ENCODE assay signal across 17 cellular contexts in the genomic region with DNA sequence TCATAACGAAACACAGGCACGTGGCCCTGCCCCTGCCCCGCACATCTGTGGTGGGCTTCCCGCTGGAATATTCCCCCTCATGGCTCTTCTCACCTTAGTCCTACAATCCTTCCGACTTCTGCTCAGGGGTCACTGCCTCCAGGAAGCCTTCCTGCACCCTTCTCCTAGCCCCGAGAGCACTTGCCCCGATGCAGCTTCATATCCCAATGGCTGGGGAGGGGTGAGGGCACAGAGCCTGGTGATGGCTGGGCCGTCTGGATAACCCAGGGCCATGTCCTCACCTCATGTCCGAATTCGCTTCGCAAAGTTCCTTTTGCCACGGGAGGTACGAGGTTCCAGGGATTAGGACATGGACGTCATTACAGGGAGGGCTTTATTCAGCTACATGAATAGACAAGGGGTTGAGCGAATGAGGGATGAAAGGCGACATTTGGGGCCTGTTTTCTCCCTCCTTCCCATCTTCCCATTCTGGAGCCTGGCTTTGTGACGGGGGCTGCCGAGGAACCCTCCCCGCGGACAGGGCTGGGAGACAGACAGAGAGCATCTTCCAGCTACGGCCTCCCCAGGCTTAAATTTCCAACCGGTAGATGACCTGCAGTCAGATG. TPM values are rescaled to one million over a fixed set of nuclear protein-coding genes. Genes with fewer than 3 reads are reported as not detected.
DNase-seq lines count a peak whose midpoint lies in the region; ATAC-seq and TF ChIP-seq lines count a peak whose summit lies in the region.
"Had no signal": no experiment of that assay in that cellular context is flagged by ENCODE, and none has a peak within 500 bp of the region (broad histone marks: within the 10 kb centered on the region; RNA-seq: fewer than 3 reads in every experiment).

No MANE protein-coding gene starts in this region.

- no peak overlapping the region for H3K27ac Mint-ChIP-seq in osteocyte (ENCODE audit: unreplicated experiment)
- no peak overlapping the region for H3K27ac Mint-ChIP-seq in GM23338
- H3K27ac Mint-ChIP-seq: CD4-positive, alpha-beta memory T cell; HFFc6 had no signal

- no peaks in the 10 kb centered on the region for H3K36me3 Mint-ChIP-seq in osteocyte (ENCODE audit: unreplicated experiment)
- peaks cover 4% of the 10 kb centered on the region; the same call in 1 of the 3 replicates for H3K36me3 Mint-ChIP-seq in GM23338 (ENCODE audit: low read depth)
- H3K36me3 Mint-ChIP-seq: CD4-positive, alpha-beta memory T cell had no signal

- no peak overlapping the region for H2AFZ ChIP-seq in GM23338

- H3K4me1 ChIP-seq in GM23338 (ENCODE audit: insufficient read depth), result no peaks in the 10 kb centered on the region

- no peaks in the 10 kb centered on the region for H3F3A ChIP-seq in GM23338 (replicated peaks; ENCODE audit: low read depth)

- H3K4me3 Mint-ChIP-seq in osteocyte (ENCODE audit: unreplicated experiment) (no peak overlapping the region), GM23338 (no peak overlapping the region)
- H3K4me3 Mint-ChIP-seq: CD4-positive, alpha-beta memory T cell; HFFc6 had no signal

- H3K27me3 Mint-ChIP-seq in osteocyte (ENCODE audit: unreplicated experiment) (no peaks in the 10 kb centered on the region), GM23338 (ENCODE audit: insufficient read depth, low read depth, poor library complexity) (peaks cover 11% of the 10 kb centered on the region)
- H3K27me3 Mint-ChIP-seq: CD4-positive, alpha-beta memory T cell had no signal

- H3K4me3 ChIP-seq in coronary artery (no peak overlapping the region), GM23338 (no peak overlapping the region)

- ATAC-seq in GM23338, result no peak

- no peaks in the 10 kb centered on the region for H3K36me3 ChIP-seq in GM23338 (ENCODE audit: insufficient read depth)

- DNase-seq in activated effector memory CD4-positive, alpha-beta T cell treated with anti-CD3 and anti-CD28 coated beads, Interleukin-2, amount 50 U/mL, for 16 hours, result peak; percentile 28
- DNase-seq in activated effector memory CD4-positive, alpha-beta T cell treated with Interleukin-2 at 50 U/mL for 16 hours, result no peak
- peak; percentile 13 for DNase-seq in D341Med (ENCODE audit: low spot score)
- peak; percentile 40 for DNase-seq in coronary artery (ENCODE audit: low spot score)
- peak; percentile 83 for DNase-seq in osteocyte (ENCODE audit: extremely low spot score, unreplicated experiment)
- no peak for DNase-seq in NCI-H1436 (lab: John Stamatoyannopoulos, UW)
- no peak for DNase-seq in amygdala (lab: John Stamatoyannopoulos, UW)
- no peak for DNase-seq in GM23338 (ENCODE audit: low spot score)
- DNase-seq: AML-193; CD4-positive, alpha-beta memory T cell; DMS79 treated with DMSO at 0.1 percent for 48 hours; HFFc6; KBM-7; NCI-H146; NCI-H2081 treated with DMSO at 0.1 percent for 48 hours; NCI-H524 had no signal

- H3K4me1 Mint-ChIP-seq in osteocyte (ENCODE audit: unreplicated experiment) (peaks cover 2% of the 10 kb centered on the region), GM23338 (no peaks in the 10 kb centered on the region; the same call in 2 of the 3 replicates)
- H3K4me1 Mint-ChIP-seq: CD4-positive, alpha-beta memory T cell had no signal

- no peaks in the 10 kb centered on the region for H4K20me1 ChIP-seq in GM23338 (replicated peaks; ENCODE audit: insufficient read depth)

- no peaks in the 10 kb centered on the region for H3K9me2 ChIP-seq in GM23338 (ENCODE audit: insufficient read depth)

- H3K9me3 Mint-ChIP-seq in osteocyte (ENCODE audit: unreplicated experiment), result peaks cover under 1% of the 10 kb centered on the region
- H3K9me3 Mint-ChIP-seq in GM23338, result peaks cover 18% of the 10 kb centered on the region

- H3K27ac ChIP-seq in coronary artery (no peak overlapping the region), GM23338 (ENCODE audit: low read depth) (no peak overlapping the region)

- H3K27me3 ChIP-seq in GM23338 (ENCODE audit: insufficient read depth), result no peaks in the 10 kb centered on the region

- TF ChIP-seq CTCF in coronary artery (IDR thresholded peaks at IDR 0.05), result no peak
- TF ChIP-seq CTCF in osteocyte (IDR thresholded peaks at IDR 0.05), result no peak
- no peak for TF ChIP-seq CTCF in GM23338 (conservative IDR thresholded peaks at IDR 0.05; ENCODE audit: low read depth in 2 of 2)

- no peak overlapping the region for H3K4me2 ChIP-seq in GM23338

- no peaks in the 10 kb centered on the region for H3K79me2 ChIP-seq in GM23338 (replicated peaks; ENCODE audit: insufficient read depth)

TF ChIP-seq in GM23338, 12 proteins besides CTCF, POLR2A, EP300 and RAD21 (continues in another document):
- TF ChIP-seq EZH2phosphoT487 (IDR thresholded peaks at IDR 0.05; ENCODE audit: unreplicated experiment), result no peak
- no peak for TF ChIP-seq STAT1 (IDR thresholded peaks at IDR 0.05; ENCODE audit: unreplicated experiment)
- TF ChIP-seq EZH2 (IDR thresholded peaks at IDR 0.05; ENCODE audit: low read depth, unreplicated experiment), result no peak
- no peak for TF ChIP-seq CREB1 (CRISPR knock-in tag; IDR thresholded peaks at IDR 0.05; ENCODE audit: low read depth)
- TF ChIP-seq, protein P1, sequence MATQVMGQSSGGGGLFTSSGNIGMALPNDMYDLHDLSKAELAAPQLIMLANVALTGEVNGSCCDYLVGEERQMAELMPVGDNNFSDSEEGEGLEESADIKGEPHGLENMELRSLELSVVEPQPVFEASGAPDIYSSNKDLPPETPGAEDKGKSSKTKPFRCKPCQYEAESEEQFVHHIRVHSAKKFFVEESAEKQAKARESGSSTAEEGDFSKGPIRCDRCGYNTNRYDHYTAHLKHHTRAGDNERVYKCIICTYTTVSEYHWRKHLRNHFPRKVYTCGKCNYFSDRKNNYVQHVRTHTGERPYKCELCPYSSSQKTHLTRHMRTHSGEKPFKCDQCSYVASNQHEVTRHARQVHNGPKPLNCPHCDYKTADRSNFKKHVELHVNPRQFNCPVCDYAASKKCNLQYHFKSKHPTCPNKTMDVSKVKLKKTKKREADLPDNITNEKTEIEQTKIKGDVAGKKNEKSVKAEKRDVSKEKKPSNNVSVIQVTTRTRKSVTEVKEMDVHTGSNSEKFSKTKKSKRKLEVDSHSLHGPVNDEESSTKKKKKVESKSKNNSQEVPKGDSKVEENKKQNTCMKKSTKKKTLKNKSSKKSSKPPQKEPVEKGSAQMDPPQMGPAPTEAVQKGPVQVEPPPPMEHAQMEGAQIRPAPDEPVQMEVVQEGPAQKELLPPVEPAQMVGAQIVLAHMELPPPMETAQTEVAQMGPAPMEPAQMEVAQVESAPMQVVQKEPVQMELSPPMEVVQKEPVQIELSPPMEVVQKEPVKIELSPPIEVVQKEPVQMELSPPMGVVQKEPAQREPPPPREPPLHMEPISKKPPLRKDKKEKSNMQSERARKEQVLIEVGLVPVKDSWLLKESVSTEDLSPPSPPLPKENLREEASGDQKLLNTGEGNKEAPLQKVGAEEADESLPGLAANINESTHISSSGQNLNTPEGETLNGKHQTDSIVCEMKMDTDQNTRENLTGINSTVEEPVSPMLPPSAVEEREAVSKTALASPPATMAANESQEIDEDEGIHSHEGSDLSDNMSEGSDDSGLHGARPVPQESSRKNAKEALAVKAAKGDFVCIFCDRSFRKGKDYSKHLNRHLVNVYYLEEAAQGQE (IDR thresholded peaks at IDR 0.05; ENCODE audit: unreplicated experiment), result no peak
- TF ChIP-seq, protein P2, sequence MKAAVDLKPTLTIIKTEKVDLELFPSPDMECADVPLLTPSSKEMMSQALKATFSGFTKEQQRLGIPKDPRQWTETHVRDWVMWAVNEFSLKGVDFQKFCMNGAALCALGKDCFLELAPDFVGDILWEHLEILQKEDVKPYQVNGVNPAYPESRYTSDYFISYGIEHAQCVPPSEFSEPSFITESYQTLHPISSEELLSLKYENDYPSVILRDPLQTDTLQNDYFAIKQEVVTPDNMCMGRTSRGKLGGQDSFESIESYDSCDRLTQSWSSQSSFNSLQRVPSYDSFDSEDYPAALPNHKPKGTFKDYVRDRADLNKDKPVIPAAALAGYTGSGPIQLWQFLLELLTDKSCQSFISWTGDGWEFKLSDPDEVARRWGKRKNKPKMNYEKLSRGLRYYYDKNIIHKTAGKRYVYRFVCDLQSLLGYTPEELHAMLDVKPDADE (IDR thresholded peaks at IDR 0.05), result no peak
- no peak for TF ChIP-seq JUNB (IDR thresholded peaks at IDR 0.05; ENCODE audit: unreplicated experiment)
- no peak for TF ChIP-seq ZNF114 (CRISPR knock-in tag; IDR thresholded peaks at IDR 0.05)
- TF ChIP-seq NANOG (IDR thresholded peaks at IDR 0.05; ENCODE audit: borderline replicate concordance), result no peak
- TF ChIP-seq ZNF331 (CRISPR knock-in tag; IDR thresholded peaks at IDR 0.05; ENCODE audit: low read depth), result no peak

RNA-seq across cellular contexts. Expression of a gene that starts 35.5 kb away (rescaled TPM):
- 3.2 and 3.5 TPM in 2 replicates for total RNA-seq in osteocyte
- 0.69 TPM in 1 of 2 replicates, not detected in the other for total RNA-seq in GM23338 (2014; rRNA removed; shearing (Covaris generic))
- 0.23 TPM in 1 of 2 replicates, not detected in the other for polyA plus RNA-seq in GM23338 (2016; fragmentation: Nextera tagmentation; extraction: Ambion mirVana)
- total RNA-seq: CD4-positive, alpha-beta memory T cell; HFFc6; RPMI7951 had no signal
- polyA plus RNA-seq: CD4-positive, alpha-beta memory T cell had no signal

Comparison
In these comparisons a context has a peak if more than half of its experiments do, and no peak if none do; other contexts are left out.
1. DNase-seq: peak in activated effector memory CD4-positive, alpha-beta T cell treated with anti-CD3 and anti-CD28 coated beads, Interleukin-2, amount 50 U/mL, for 16 hours (single experiment), D341Med (single experiment), coronary artery (single experiment) and osteocyte (single experiment); none in activated effector memory CD4-positive, alpha-beta T cell treated with Interleukin-2 at 50 U/mL for 16 hours (single experiment), NCI-H1436 (single experiment), amygdala (0 of 56) and GM23338 (single experiment).